Comparison of ENCODE assay signal across 11 cellular contexts in the genomic region with DNA sequence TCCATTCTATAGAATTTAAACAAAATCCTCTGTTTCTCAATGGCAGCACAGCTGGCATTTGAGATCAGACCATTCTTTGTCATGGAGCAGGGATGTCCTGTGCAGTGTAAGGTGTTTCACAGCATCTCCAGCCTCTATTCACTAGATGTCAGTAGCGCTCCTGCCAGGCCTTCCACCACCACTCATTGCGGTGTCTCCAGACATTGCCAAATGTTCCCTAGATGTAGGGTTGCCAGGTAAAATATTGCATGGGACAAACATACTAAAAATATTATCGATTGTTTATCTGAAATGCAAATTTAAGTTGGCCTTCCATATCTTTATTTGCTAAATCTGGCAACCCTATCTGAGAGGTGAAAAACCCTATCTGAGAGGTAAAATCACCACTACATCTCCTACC. TPM values are rescaled to one million over a fixed set of nuclear protein-coding genes. Genes with fewer than 3 reads are reported as not detected.
DNase-seq lines count a peak whose midpoint lies in the region; ATAC-seq and TF ChIP-seq lines count a peak whose summit lies in the region.
"Had no signal": no experiment of that assay in that cellular context is flagged by ENCODE, and none has a peak within 500 bp of the region (broad histone marks: within the 10 kb centered on the region; RNA-seq: fewer than 3 reads in every experiment).

No MANE protein-coding gene starts in this region.

- H3K36me3 ChIP-seq in RWPE2 (ENCODE audit: low read depth) (no peaks in the 10 kb centered on the region), GM23248 (ENCODE audit: low read depth) (no peaks in the 10 kb centered on the region)
- H3K36me3 ChIP-seq: ascending aorta had no signal

- ATAC-seq in RWPE2 (ENCODE audit: low read depth): peak; percentile 81; the same call in 2 of the 3 replicates
- no peak for ATAC-seq in activated CD4-positive, CD25-positive, alpha-beta regulatory T cell treated with anti-CD3 and anti-CD28 coated beads, Interleukin-2, amount 50 U/mL, for 24 hours

- H4K20me1 ChIP-seq in GM23248 (ENCODE audit: insufficient read depth): no peaks in the 10 kb centered on the region

- TF ChIP-seq CTCF in Calu3 (IDR thresholded peaks at IDR 0.05; ENCODE audit: unreplicated experiment) (no peak), RWPE2 (IDR thresholded peaks at IDR 0.05; ENCODE audit: poor library complexity, severe bottlenecking) (peak; percentile 62)

- no peak overlapping the region for H3K27ac Mint-ChIP-seq in Calu3 (ENCODE audit: unreplicated experiment)
- H3K27ac Mint-ChIP-seq: IgD-negative memory B cell had no signal

- WGBS in GM23248 (ENCODE audit: low coverage in 1 of 2, low lambda C conversion rate in 2 of 2, missing lambda C conversion rate in 2 of 2), 2 experiments: 50 to 54% methylated on average over 3 of the region's 3 CpGs

- H3K4me3 Mint-ChIP-seq in Calu3 (ENCODE audit: low read depth, unreplicated experiment): no peak overlapping the region
- H3K4me3 Mint-ChIP-seq: IgD-negative memory B cell had no signal

- peaks cover 36% of the 10 kb centered on the region for H3K27me3 Mint-ChIP-seq in Calu3 (ENCODE audit: unreplicated experiment)

- H3K9me3 Mint-ChIP-seq in Calu3 (ENCODE audit: low read depth, unreplicated experiment): no peaks in the 10 kb centered on the region
- H3K9me3 Mint-ChIP-seq: IgD-negative memory B cell had no signal

- H3K4me3 ChIP-seq in RWPE2 (ENCODE audit: severe bottlenecking) (no peak overlapping the region), GM23248 (no peak overlapping the region)
- H3K4me3 ChIP-seq: ascending aorta had no signal

- H3K9me3 ChIP-seq in RWPE2 (ENCODE audit: severe bottlenecking) (no peaks in the 10 kb centered on the region), GM23248 (ENCODE audit: low read depth) (no peaks in the 10 kb centered on the region)

- peaks cover 7% of the 10 kb centered on the region for H3K4me1 ChIP-seq in RWPE2 (ENCODE audit: insufficient read depth, poor library complexity, severe bottlenecking)
- H3K4me1 ChIP-seq in GM23248 (ENCODE audit: insufficient read depth): no peaks in the 10 kb centered on the region
- H3K4me1 ChIP-seq: ascending aorta had no signal

- no TSS peak for BruUV-seq in Calu3 (replicated peaks; lab: Mats Ljungman, UMichigan)

- H3K27ac ChIP-seq in RWPE2 (ENCODE audit: poor library complexity, severe bottlenecking) (no peak overlapping the region), GM23248 (no peak overlapping the region)
- H3K27ac ChIP-seq: ascending aorta had no signal

- H3K4me1 Mint-ChIP-seq in Calu3 (ENCODE audit: low read depth, unreplicated experiment): peaks cover 16% of the 10 kb centered on the region
- H3K4me1 Mint-ChIP-seq: IgD-negative memory B cell had no signal

- H3K4me2 ChIP-seq in GM23248 (ENCODE audit: unreplicated experiment): no peak overlapping the region

- H3F3A ChIP-seq in GM23248 (ENCODE audit: insufficient read depth): no peaks in the 10 kb centered on the region

- DNase-seq in Calu3 (peak; percentile 41), H4 (ENCODE audit: low spot score) (peak; percentile 18), RWPE2 (ENCODE audit: low spot score) (no peak), kidney glomerular epithelial cell (lab: John Stamatoyannopoulos, UW) (peak; percentile 0), activated T-cell treated with anti-CD3 and anti-CD28 coated beads for 4 hours (no peak), GM23248 (no peak), LoVo (ENCODE audit: low spot score) (no peak)
- DNase-seq: DMS79 treated with DMSO at 0.1 percent for 48 hours had no signal

- CTCF ChIA-PET in Calu3 (lab: Charles Lee): interaction anchor here (0.7 kb wide), 1 partner anchor 302 kb away, joined by 6 read pairs; no protein-coding TSS in a partner anchor

- no peak overlapping the region for H3K9ac ChIP-seq in GM23248

- no peaks in the 10 kb centered on the region for H3K27me3 ChIP-seq in RWPE2 (ENCODE audit: insufficient read depth, poor library complexity, severe bottlenecking)
- peaks cover 10% of the 10 kb centered on the region; the same call in 1 of the 2 replicates for H3K27me3 ChIP-seq in GM23248 (replicated peaks; ENCODE audit: insufficient read depth)
- H3K27me3 ChIP-seq: ascending aorta had no signal

- no peaks in the 10 kb centered on the region for H3K9me2 ChIP-seq in GM23248 (ENCODE audit: insufficient read depth)

- in situ Hi-C loops in GM23248 (cut with MboI): no loop called here

- intact Hi-C loops in Calu3 (cut with micrococcal nuclease; ENCODE audit: unreplicated experiment): no loop called here

- H3K36me3 Mint-ChIP-seq in Calu3 (ENCODE audit: insufficient read depth, unreplicated experiment): no peaks in the 10 kb centered on the region

- no peak overlapping the region for H2AFZ ChIP-seq in GM23248

- no peaks in the 10 kb centered on the region for H3K79me2 ChIP-seq in GM23248 (ENCODE audit: insufficient read depth)

RNA-seq across cellular contexts. Expression of a gene that starts 11.7 kb away (rescaled TPM):
- total RNA-seq in Calu3 (2022): not detected in 2 replicates
- not detected in 2 replicates for total RNA-seq in H4 (2014; rRNA removed; shearing (Covaris generic))
- not detected in 2 replicates for total RNA-seq in GM23248 (2014; rRNA removed; shearing (Covaris generic))
- polyA plus RNA-seq in GM23248 (2016; fragmentation: Nextera tagmentation; extraction: Ambion mirVana): not detected in 2 replicates
- total RNA-seq: ascending aorta had no signal
- polyA plus RNA-seq: IgD-negative memory B cell had no signal

RNA-seq across cellular contexts. Expression of a gene that starts 57.9 kb away (rescaled TPM):
- total RNA-seq in Calu3 (2022): 0.54 TPM in 1 of 2 replicates, not detected in the other
- not detected in 2 replicates for total RNA-seq in H4 (2014; rRNA removed; shearing (Covaris generic))
- not detected in 2 replicates for total RNA-seq in GM23248 (2014; rRNA removed; shearing (Covaris generic))
- not detected in 2 replicates for polyA plus RNA-seq in GM23248 (2016; fragmentation: Nextera tagmentation; extraction: Ambion mirVana)
- polyA plus RNA-seq: IgD-negative memory B cell had no signal

Comparison
In these comparisons a context has a peak if more than half of its experiments do, and no peak if none do; other contexts are left out.
1. DNase-seq: peak in Calu3 (single experiment), H4 (single experiment) and kidney glomerular epithelial cell (single experiment); none in RWPE2 (single experiment), activated T-cell treated with anti-CD3 and anti-CD28 coated beads for 4 hours (single experiment), GM23248 (single experiment) and LoVo (single experiment).